In genomic region chr6:25623065-25623464, GRCh38 we compare ENCODE assay signal across 25 cellular contexts. TPM values are rescaled to one million over a fixed set of nuclear protein-coding genes. Genes with fewer than 3 reads are reported as not detected.
"Had no signal": no experiment of that assay in that cellular context is flagged by ENCODE, and none has a peak within 500 bp of the region (broad histone marks: within the 10 kb centered on the region; RNA-seq: fewer than 3 reads in every experiment).

No MANE protein-coding gene starts in this region.

- H3K9me3 Mint-ChIP-seq: dendritic cell treated with granulocyte-macrophage colony-stimulating factor and Interleukin-4, amounts not matched to agents 40 ng/mL and 50 ng/mL, for 4 days; effector memory CD8-positive, alpha-beta T cell; naive thymus-derived CD4-positive, alpha-beta T cell; nephron progenitor cell; stimulated activated effector memory CD8-positive, alpha-beta T cell treated with anti-CD3 and anti-CD28 coated beads, Interleukin-12 subunit alpha, Interleukin-12 subunit beta, amount 100 ng/mL, for 72 hours; type B pancreatic cell had no signal

- ATAC-seq: effector memory CD8-positive, alpha-beta T cell; naive thymus-derived CD4-positive, alpha-beta T cell; psoas muscle; right lobe of liver; stimulated activated effector memory CD8-positive, alpha-beta T cell treated with anti-CD3 and anti-CD28 coated beads, Interleukin-12 subunit alpha, Interleukin-12 subunit beta, amount 100 ng/mL, for 72 hours; stimulated activated naive CD8-positive, alpha-beta T cell treated with anti-CD3 and anti-CD28 coated beads, Interleukin-15, Interleukin-2, amounts not matched to agents 100 U/mL and 50 U/mL, for 24 hours had no signal

- DNase-seq: effector memory CD8-positive, alpha-beta T cell; esophagus squamous epithelium; foreskin fibroblast; head of caudate nucleus; hypothalamus; kidney glomerular epithelial cell; mammary epithelial cell; naive thymus-derived CD4-positive, alpha-beta T cell; nephron progenitor cell; psoas muscle; retina; right lobe of liver; stimulated activated CD4-positive, alpha-beta T cell treated with anti-CD3 and anti-CD28 coated beads, Interleukin-4, amount 100 ng/mL, for 1 hour; stimulated activated CD8-positive, alpha-beta memory T cell treated with anti-CD3 and anti-CD28 coated beads, Interleukin-4, amount 100 ng/mL, for 48 hours; stimulated activated naive CD8-positive, alpha-beta T cell treated with anti-CD3 and anti-CD28 coated beads, Interleukin-15, Interleukin-2, amounts not matched to agents 100 U/mL and 50 U/mL, for 24 hours; thyroid gland had no signal

- FAIRE-seq: islet of Langerhans, urothelium cell line had no signal

- H3K4me1 Mint-ChIP-seq: nephron progenitor cell; stimulated activated effector memory CD8-positive, alpha-beta T cell treated with anti-CD3 and anti-CD28 coated beads, Interleukin-12 subunit alpha, Interleukin-12 subunit beta, amount 100 ng/mL, for 72 hours had no signal

- H3K27ac ChIP-seq: epithelial cell of prostate, esophagus squamous epithelium, psoas muscle, right lobe of liver, suprapubic skin, thyroid gland had no signal

- H3K27ac Mint-ChIP-seq: dendritic cell treated with granulocyte-macrophage colony-stimulating factor and Interleukin-4, amounts not matched to agents 40 ng/mL and 50 ng/mL, for 4 days; effector memory CD8-positive, alpha-beta T cell; naive thymus-derived CD4-positive, alpha-beta T cell; nephron progenitor cell; stimulated activated effector memory CD8-positive, alpha-beta T cell treated with anti-CD3 and anti-CD28 coated beads, Interleukin-12 subunit alpha, Interleukin-12 subunit beta, amount 100 ng/mL, for 72 hours; type B pancreatic cell had no signal

- H3K4me3 Mint-ChIP-seq: dendritic cell treated with granulocyte-macrophage colony-stimulating factor and Interleukin-4, amounts not matched to agents 40 ng/mL and 50 ng/mL, for 4 days; effector memory CD8-positive, alpha-beta T cell; naive thymus-derived CD4-positive, alpha-beta T cell; nephron progenitor cell; stimulated activated effector memory CD8-positive, alpha-beta T cell treated with anti-CD3 and anti-CD28 coated beads, Interleukin-12 subunit alpha, Interleukin-12 subunit beta, amount 100 ng/mL, for 72 hours; type B pancreatic cell had no signal

- H3K4me1 ChIP-seq: esophagus squamous epithelium, psoas muscle, suprapubic skin, thyroid gland had no signal

- H3K36me3 ChIP-seq: right lobe of liver, suprapubic skin, thyroid gland had no signal

- H3K27me3 ChIP-seq: esophagus squamous epithelium, right lobe of liver, thyroid gland had no signal

- H3K9me3 ChIP-seq: esophagus squamous epithelium, psoas muscle, right lobe of liver, suprapubic skin, thyroid gland had no signal

- H3K36me3 Mint-ChIP-seq: stimulated activated effector memory CD8-positive, alpha-beta T cell treated with anti-CD3 and anti-CD28 coated beads, Interleukin-12 subunit alpha, Interleukin-12 subunit beta, amount 100 ng/mL, for 72 hours; type B pancreatic cell had no signal

- H3K4me3 ChIP-seq: esophagus squamous epithelium, psoas muscle, right lobe of liver, suprapubic skin, thyroid gland had no signal

RNA-seq across cellular contexts. Expression of gene SCGN, which starts 28.9 kb away (rescaled TPM):
- total RNA-seq: esophagus squamous epithelium; lower leg skin; mammary epithelial cell; mononuclear cell; naive thymus-derived CD4-positive, alpha-beta T cell; psoas muscle had no signal
- polyA plus RNA-seq: mammary epithelial cell; naive thymus-derived CD4-positive, alpha-beta T cell; psoas muscle had no signal
